In the genomic region with DNA sequence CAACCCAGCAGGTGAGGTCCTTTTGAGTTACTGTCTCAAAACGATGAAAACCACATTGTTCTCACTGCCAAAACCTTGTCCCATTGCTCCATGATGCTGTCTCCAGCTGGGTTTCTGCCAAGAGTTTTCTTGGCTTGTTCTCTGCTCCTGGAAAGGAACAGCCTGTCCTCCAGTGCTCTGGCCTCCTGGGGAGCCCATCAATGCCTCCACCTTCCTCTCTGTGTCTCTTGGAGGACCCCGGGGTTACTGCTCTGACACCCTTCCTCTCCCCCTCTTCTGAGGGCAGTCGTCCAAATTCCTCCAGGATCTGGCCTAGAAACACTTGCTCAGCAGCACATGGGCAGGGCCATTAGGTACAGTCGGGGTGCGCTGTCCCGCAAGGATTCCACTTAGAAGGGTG, we compare ENCODE assay signal across 11 cellular contexts.
DNase-seq lines count a peak whose midpoint lies in the region; ATAC-seq and TF ChIP-seq lines count a peak whose summit lies in the region.
"Had no signal": no experiment of that assay in that cellular context is flagged by ENCODE, and none has a peak within 500 bp of the region (broad histone marks: within the 10 kb centered on the region; RNA-seq: fewer than 3 reads in every experiment).

No MANE protein-coding gene starts in this region.

- in situ Hi-C loops in G401 (cut with HindIII; ENCODE audit: low sequenced_read_pairs) = no loop called here

- H3K4me3 ChIP-seq in breast epithelium (no peak overlapping the region), rectal smooth muscle tissue (ENCODE audit: low read length) (no peak overlapping the region)
- H3K4me3 ChIP-seq: ascending aorta had no signal

- peak; percentile 88 for DNase-seq in G401 (ENCODE audit: low spot score)
- peak; percentile 57 to 86 for DNase-seq in breast epithelium (ENCODE audit: low spot score in 2 of 2)
- peak; percentile 20 to 30 for DNase-seq in hippocampal formation (lab: John Stamatoyannopoulos, UW)
- no peak for DNase-seq in NCI-H2081 (lab: John Stamatoyannopoulos, UW)
- DNase-seq in foreskin keratinocyte = no peak
- no peak for DNase-seq in stimulated activated CD8-positive, alpha-beta memory T cell treated with anti-CD3 and anti-CD28 coated beads, Interleukin-4, amount 100 ng/mL, for 48 hours
- DNase-seq: NCI-H1417 had no signal

- no peak overlapping the region for H3K9ac ChIP-seq in rectal smooth muscle tissue (ENCODE audit: low read length)

- H3K9me3 ChIP-seq in breast epithelium = peaks cover 0 to 8% of the 10 kb centered on the region in 2 donors
- H3K9me3 ChIP-seq: ascending aorta had no signal

- no peaks in the 10 kb centered on the region for H3K27me3 ChIP-seq in breast epithelium
- no peaks in the 10 kb centered on the region for H3K27me3 ChIP-seq in rectal smooth muscle tissue (ENCODE audit: control insufficient read depth, insufficient read depth, low read length)
- H3K27me3 ChIP-seq in foreskin keratinocyte = no peaks in the 10 kb centered on the region
- H3K27me3 ChIP-seq: ascending aorta had no signal

- H3K36me3 ChIP-seq in breast epithelium (no peaks in the 10 kb centered on the region), rectal smooth muscle tissue (ENCODE audit: control insufficient read depth, insufficient read depth, low read length) (no peaks in the 10 kb centered on the region)
- H3K36me3 ChIP-seq: ascending aorta had no signal

- TF ChIP-seq POLR2A in breast epithelium (IDR thresholded peaks at IDR 0.05) = no peak

- ATAC-seq in foreskin keratinocyte = no peak
- no peak for ATAC-seq in HG03521 (IDR thresholded peaks at IDR 0.05; ENCODE audit: unreplicated experiment)

- TF ChIP-seq CTCF in breast epithelium (IDR thresholded peaks at IDR 0.05) (no peak), foreskin keratinocyte (conservative IDR thresholded peaks at IDR 0.05) (no peak)

- peaks cover 0 to 6% of the 10 kb centered on the region in 2 donors for H3K4me1 ChIP-seq in breast epithelium
- peaks cover 8% of the 10 kb centered on the region for H3K4me1 ChIP-seq in rectal smooth muscle tissue (ENCODE audit: control insufficient read depth, insufficient read depth, low read length)
- H3K4me1 ChIP-seq in foreskin keratinocyte = no peaks in the 10 kb centered on the region

- intact Hi-C loops in breast epithelium (cut with DNase I; ENCODE audit: low total_unique reads) = no loop called here

- H3K27ac ChIP-seq in breast epithelium (no peak overlapping the region), rectal smooth muscle tissue (ENCODE audit: low read depth, low read length) (peak overlapping the region; percentile 48), foreskin keratinocyte (no peak overlapping the region)
- H3K27ac ChIP-seq: ascending aorta, C4-2B had no signal

Comparison
In these comparisons a context has a peak if more than half of its experiments do, and no peak if none do; other contexts are left out.
1. DNase-seq: peak in G401 (single experiment), breast epithelium (2 of 2) and hippocampal formation (2 of 2); none in NCI-H2081 (0 of 2), foreskin keratinocyte (0 of 2) and stimulated activated CD8-positive, alpha-beta memory T cell treated with anti-CD3 and anti-CD28 coated beads, Interleukin-4, amount 100 ng/mL, for 48 hours (single experiment).